Comparison of ENCODE assay signal across 8 cellular contexts in genomic region chr22:28594784-28595324, GRCh38.
DNase-seq lines count a peak whose midpoint lies in the region; ATAC-seq and TF ChIP-seq lines count a peak whose summit lies in the region.

No MANE protein-coding gene starts in this region.

- H3K27me3 Mint-ChIP-seq in naive thymus-derived CD4-positive, alpha-beta T cell, result peaks cover 0 to 41% (median 18%) of the 10 kb centered on the region in 5 donors

- DNase-seq in GM04503 (ENCODE audit: low read depth), result peak; percentile 29
- DNase-seq in MV-4-11 (lab: John Stamatoyannopoulos, UW), result peak; percentile 59
- peak; percentile 45 for DNase-seq in SHP77 treated with DMSO at 0.1 percent for 48 hours (lab: John Stamatoyannopoulos, UW)
- peak; percentile 68 to 76 for DNase-seq in erythroblast (lab: John Stamatoyannopoulos, UW)
- DNase-seq in naive thymus-derived CD4-positive, alpha-beta T cell, result peak in 7 of 9 donors; percentile 14 to 57 (median 51)

- H3K36me3 Mint-ChIP-seq in naive thymus-derived CD4-positive, alpha-beta T cell, result no peaks in the 10 kb centered on the region

- ATAC-seq in naive thymus-derived CD4-positive, alpha-beta T cell, result peak; percentile 83
- no peak for ATAC-seq in HG02763 (IDR thresholded peaks at IDR 0.05; ENCODE audit: unreplicated experiment)
- ATAC-seq in HG02870 (IDR thresholded peaks at IDR 0.05; ENCODE audit: unreplicated experiment), result no peak
- no peak for ATAC-seq in GM21367 (IDR thresholded peaks at IDR 0.05; ENCODE audit: unreplicated experiment)

- no peaks in the 10 kb centered on the region for H3K9me3 ChIP-seq in naive thymus-derived CD4-positive, alpha-beta T cell (ENCODE audit: control insufficient read depth in 2 of 3, low read length in 3 of 3)

- H3K4me3 Mint-ChIP-seq in naive thymus-derived CD4-positive, alpha-beta T cell, result no peak overlapping the region

- H3K9me3 Mint-ChIP-seq in naive thymus-derived CD4-positive, alpha-beta T cell, result peaks cover 0 to 1% (median 0%) of the 10 kb centered on the region in 11 donors

- H3K4me1 Mint-ChIP-seq in naive thymus-derived CD4-positive, alpha-beta T cell, result no peaks in the 10 kb centered on the region

- CTCF ChIA-PET in naive thymus-derived CD4-positive, alpha-beta T cell (lab: Charles Lee), result interaction anchor here (1.0 to 3.9 kb wide), 2 partner anchors 575 to 578 kb away, joined by 3 to 27 read pairs; no protein-coding TSS in a partner anchor

- no peak overlapping the region for H3K27ac Mint-ChIP-seq in naive thymus-derived CD4-positive, alpha-beta T cell

- peaks cover 0 to 4% of the 10 kb centered on the region in 2 donors for H3K27me3 ChIP-seq in naive thymus-derived CD4-positive, alpha-beta T cell (ENCODE audit: control insufficient read depth in 2 of 2, insufficient read depth in 2 of 2, low read length in 2 of 2)

- no peak for TF ChIP-seq POLR2A in erythroblast (IDR thresholded peaks at IDR 0.05; ENCODE audit: low read length)

- intact Hi-C loops in naive thymus-derived CD4-positive, alpha-beta T cell (cut with micrococcal nuclease), result loop anchor here (1.0 to 10.0 kb wide), 8 partner anchors 152 to 715 kb away; no protein-coding TSS in a partner anchor

- no peak overlapping the region for H3K4me3 ChIP-seq in naive thymus-derived CD4-positive, alpha-beta T cell (ENCODE audit: low read length)

- no peaks in the 10 kb centered on the region for H3K4me1 ChIP-seq in naive thymus-derived CD4-positive, alpha-beta T cell (ENCODE audit: control insufficient read depth in 2 of 2, insufficient read depth in 2 of 2, low read length in 2 of 2)

- POLR2A ChIA-PET in naive thymus-derived CD4-positive, alpha-beta T cell (lab: Charles Lee), result no interaction called here

- H3K36me3 ChIP-seq in naive thymus-derived CD4-positive, alpha-beta T cell (ENCODE audit: control insufficient read depth in 2 of 3, insufficient read depth in 3 of 3, low read length in 3 of 3), result no peaks in the 10 kb centered on the region

- H3K27ac ChIP-seq in naive thymus-derived CD4-positive, alpha-beta T cell (ENCODE audit: low read depth, low read length), result no peak overlapping the region
